In the genomic region with DNA sequence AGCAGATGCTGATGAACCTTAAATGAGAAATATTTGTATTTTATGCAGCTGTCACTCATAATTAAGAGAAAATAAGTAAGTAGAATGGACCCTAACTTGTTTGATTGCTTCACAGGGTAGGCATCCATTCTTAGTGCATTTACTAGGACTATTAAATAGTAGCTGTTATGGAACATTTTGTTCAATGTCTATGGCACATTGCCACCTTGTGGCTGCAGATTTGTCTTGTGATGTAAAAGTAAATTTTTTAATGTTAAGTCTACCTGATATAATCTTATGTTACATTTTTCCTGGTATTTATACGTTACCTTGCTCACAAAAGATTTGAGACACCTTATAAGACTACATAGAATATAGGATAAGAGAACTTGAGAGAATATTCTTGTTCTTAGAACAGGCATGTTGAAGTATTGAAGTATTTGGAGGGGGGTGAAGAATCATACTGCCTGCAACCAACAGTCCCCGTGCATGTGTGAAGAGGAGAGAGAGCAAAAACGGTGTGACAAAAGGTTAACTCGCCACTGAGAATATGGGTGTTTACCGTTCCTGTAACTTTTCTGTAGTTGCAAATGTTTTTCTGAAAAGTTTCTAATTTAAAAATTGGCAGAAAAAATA, we compare ENCODE assay signal across 8 cellular contexts.
A peak's percentile ranks its signal among the peaks of the same experiment; 100 is the strongest.
DNase-seq lines count a peak whose midpoint lies in the region; ATAC-seq lines count a peak whose summit lies in the region.

No MANE protein-coding gene starts in this region.

- no peaks in the 10 kb centered on the region for H3K36me3 Mint-ChIP-seq in activated T-cell treated with anti-CD3 and anti-CD28 coated beads, Interleukin-2, amount 50 U/mL, for 72 hours (ENCODE audit: insufficient read depth in 2 of 2)
- H3K36me3 Mint-ChIP-seq in activated T-cell treated with anti-CD3 and anti-CD28 coated beads, Interleukin-2, amount 50 U/mL, for 4 hours (ENCODE audit: insufficient read depth) = no peaks in the 10 kb centered on the region
- no peaks in the 10 kb centered on the region for H3K36me3 Mint-ChIP-seq in activated CD4-positive, alpha-beta T cell treated with anti-CD3 and anti-CD28 coated beads, Interleukin-2, amount 10 ng/mL, durations not matched to agents 7 days and 5 days (ENCODE audit: low read depth)
- H3K36me3 Mint-ChIP-seq in T-helper 17 cell (ENCODE audit: low read depth) = peaks cover 2% of the 10 kb centered on the region

- H3K27ac Mint-ChIP-seq in activated T-cell treated with anti-CD3 and anti-CD28 coated beads, Interleukin-2, amount 50 U/mL, for 72 hours = peak overlapping the region; percentile 25
- H3K27ac Mint-ChIP-seq in activated CD4-positive, alpha-beta T cell treated with anti-CD3 and anti-CD28 coated beads, Interleukin-2, amount 10 ng/mL, durations not matched to agents 7 days and 5 days = no peak overlapping the region
- no peak overlapping the region for H3K27ac Mint-ChIP-seq in T-helper 17 cell

- H3K9me3 Mint-ChIP-seq in activated T-cell treated with anti-CD3 and anti-CD28 coated beads, Interleukin-2, amount 50 U/mL, for 72 hours = no peaks in the 10 kb centered on the region
- H3K9me3 Mint-ChIP-seq in activated T-cell treated with anti-CD3 and anti-CD28 coated beads, Interleukin-2, amount 50 U/mL, for 4 hours = no peaks in the 10 kb centered on the region
- no peaks in the 10 kb centered on the region for H3K9me3 Mint-ChIP-seq in activated CD4-positive, alpha-beta T cell treated with anti-CD3 and anti-CD28 coated beads, Interleukin-2, amount 10 ng/mL, durations not matched to agents 7 days and 5 days

- DNase-seq in activated T-cell treated with anti-CD3 and anti-CD28 coated beads, Interleukin-2, amount 50 U/mL, for 72 hours = peak; percentile 31 to 33
- no peak for DNase-seq in activated T-cell treated with anti-CD3 and anti-CD28 coated beads, Interleukin-2, amount 50 U/mL, for 4 hours
- peak; percentile 65 for DNase-seq in NCI-H2029 (lab: John Stamatoyannopoulos, UW)
- peak; percentile 43 for DNase-seq in activated CD4-positive, alpha-beta T cell treated with anti-CD3 and anti-CD28 coated beads, Interleukin-2, amount 10 ng/mL, durations not matched to agents 7 days and 5 days
- peak; percentile 33 for DNase-seq in glomerular visceral epithelial cell (ENCODE audit: extremely low spot score)
- peak; percentile 20 for DNase-seq in pulmonary artery endothelial cell (ENCODE audit: low read depth, low spot score)
- no peak for DNase-seq in T-helper 17 cell

- POLR2A ChIA-PET in activated CD4-positive, alpha-beta T cell treated with anti-CD3 and anti-CD28 coated beads, Interleukin-2, amount 10 ng/mL, durations not matched to agents 7 days and 5 days (lab: Charles Lee) = no interaction called here

- H3K4me3 Mint-ChIP-seq in activated T-cell treated with anti-CD3 and anti-CD28 coated beads, Interleukin-2, amount 50 U/mL, for 72 hours = no peak overlapping the region
- no peak overlapping the region for H3K4me3 Mint-ChIP-seq in activated T-cell treated with anti-CD3 and anti-CD28 coated beads, Interleukin-2, amount 50 U/mL, for 4 hours
- H3K4me3 Mint-ChIP-seq in activated CD4-positive, alpha-beta T cell treated with anti-CD3 and anti-CD28 coated beads, Interleukin-2, amount 10 ng/mL, durations not matched to agents 7 days and 5 days = no peak overlapping the region
- H3K4me3 Mint-ChIP-seq in T-helper 17 cell = no peak overlapping the region

- H3K4me1 Mint-ChIP-seq in activated T-cell treated with anti-CD3 and anti-CD28 coated beads, Interleukin-2, amount 50 U/mL, for 72 hours (ENCODE audit: low read depth) = no peaks in the 10 kb centered on the region
- no peaks in the 10 kb centered on the region for H3K4me1 Mint-ChIP-seq in activated T-cell treated with anti-CD3 and anti-CD28 coated beads, Interleukin-2, amount 50 U/mL, for 4 hours (ENCODE audit: low read depth)
- H3K4me1 Mint-ChIP-seq in activated CD4-positive, alpha-beta T cell treated with anti-CD3 and anti-CD28 coated beads, Interleukin-2, amount 10 ng/mL, durations not matched to agents 7 days and 5 days = no peaks in the 10 kb centered on the region
- peaks cover 12% of the 10 kb centered on the region for H3K4me1 Mint-ChIP-seq in T-helper 17 cell

- CTCF ChIA-PET in activated CD4-positive, alpha-beta T cell treated with anti-CD3 and anti-CD28 coated beads, Interleukin-2, amount 10 ng/mL, durations not matched to agents 7 days and 5 days (lab: Charles Lee) = interaction anchor here (1.0 to 1.6 kb wide), 3 partner anchors 15 to 451 kb away, joined by 3 to 6 read pairs (median 5); no protein-coding TSS in a partner anchor

- no peak for ATAC-seq in activated T-cell treated with anti-CD3 and anti-CD28 coated beads, Interleukin-2, amount 50 U/mL, for 72 hours (replicated peaks in 1 of 2)
- no peak for ATAC-seq in activated T-cell treated with anti-CD3 and anti-CD28 coated beads, Interleukin-2, amount 50 U/mL, for 4 hours
- ATAC-seq in T-helper 17 cell = no peak
- no peak for ATAC-seq in GM21515 (IDR thresholded peaks at IDR 0.05; ENCODE audit: unreplicated experiment)

- peaks cover 17% of the 10 kb centered on the region for H3K27me3 Mint-ChIP-seq in activated T-cell treated with anti-CD3 and anti-CD28 coated beads, Interleukin-2, amount 50 U/mL, for 72 hours (ENCODE audit: low read depth)
- H3K27me3 Mint-ChIP-seq in activated T-cell treated with anti-CD3 and anti-CD28 coated beads, Interleukin-2, amount 50 U/mL, for 4 hours (ENCODE audit: low read depth) = peaks cover 8% of the 10 kb centered on the region
- peaks cover 22% of the 10 kb centered on the region for H3K27me3 Mint-ChIP-seq in activated CD4-positive, alpha-beta T cell treated with anti-CD3 and anti-CD28 coated beads, Interleukin-2, amount 10 ng/mL, durations not matched to agents 7 days and 5 days
- peaks cover 55% of the 10 kb centered on the region for H3K27me3 Mint-ChIP-seq in T-helper 17 cell

- no peaks in the 10 kb centered on the region for H3K9me3 ChIP-seq in T-helper 17 cell (ENCODE audit: control insufficient read depth, low read length, poor library complexity, severe bottlenecking)

Comparison
In these comparisons a context has a peak if more than half of its experiments do, and no peak if none do; other contexts are left out.
1. DNase-seq: peak in activated T-cell treated with anti-CD3 and anti-CD28 coated beads, Interleukin-2, amount 50 U/mL, for 72 hours (2 of 2), NCI-H2029 (single experiment), activated CD4-positive, alpha-beta T cell treated with anti-CD3 and anti-CD28 coated beads, Interleukin-2, amount 10 ng/mL, durations not matched to agents 7 days and 5 days (single experiment), glomerular visceral epithelial cell (single experiment) and pulmonary artery endothelial cell (single experiment); none in activated T-cell treated with anti-CD3 and anti-CD28 coated beads, Interleukin-2, amount 50 U/mL, for 4 hours (single experiment) and T-helper 17 cell (0 of 3).